In genomic region chr2:181594322-181594721, GRCh38 we compare ENCODE assay signal across 24 cellular contexts.
DNase-seq lines count a peak whose midpoint lies in the region; ATAC-seq, FAIRE-seq and TF ChIP-seq lines count a peak whose summit lies in the region.
"Had no signal": no experiment of that assay in that cellular context is flagged by ENCODE, and none has a peak within 500 bp of the region (broad histone marks: within the 10 kb centered on the region; RNA-seq: fewer than 3 reads in every experiment).

No MANE protein-coding gene starts in this region.

- H3K79me2 ChIP-seq in GM12878 (ENCODE audit: control insufficient read depth, insufficient read depth, low read length) = no peaks in the 10 kb centered on the region

- peaks cover 7% of the 10 kb centered on the region for H3K27me3 Mint-ChIP-seq in activated CD8-positive, alpha-beta T cell treated with anti-CD3 and anti-CD28 coated beads, Interleukin-2, amount 10 ng/mL, durations not matched to agents 7 days and 5 days (ENCODE audit: low read depth)

- H3K4me2 ChIP-seq in GM12878 (ENCODE audit: control insufficient read depth, insufficient read depth) = no peak overlapping the region
- H3K4me2 ChIP-seq: smooth muscle cell had no signal

- SMC1A ChIA-PET in GM12878 (lab: Charles Lee; ENCODE audit: uncharacterized antibody, unreplicated experiment) = interaction anchor here (0.7 to 4.6 kb wide), 7 partner anchors 9 to 292 kb away, joined by 3 to 20 read pairs (median 3); no protein-coding TSS in a partner anchor

- ATAC-seq in GM18873 (IDR thresholded peaks at IDR 0.05; ENCODE audit: low FRiP score, unreplicated experiment) (peak; percentile 59), GM21619 (IDR thresholded peaks at IDR 0.05; ENCODE audit: unreplicated experiment) (peak; percentile 48), HG02798 (IDR thresholded peaks at IDR 0.05; ENCODE audit: poor library complexity, unreplicated experiment) (peak; percentile 74), GM12878 (peak; percentile 81), GM21360 (IDR thresholded peaks at IDR 0.05; ENCODE audit: unreplicated experiment) (no peak)
- ATAC-seq in activated CD8-positive, alpha-beta T cell treated with anti-CD3 and anti-CD28 coated beads, Interleukin-2, amount 10 ng/mL, durations not matched to agents 7 days and 5 days = no peak
- ATAC-seq: activated naive CD4-positive, alpha-beta T cell treated with anti-CD3 and anti-CD28 coated beads, Interleukin-2, amount 50 U/mL, for 72 hours; activated T-helper 17 cell treated with anti-CD3 and anti-CD28 coated beads, Interleukin-2, amount 50 U/mL, for 72 hours; lower lobe of right lung; natural killer cell treated with Interleukin-12 subunit alpha and Interleukin-12 subunit beta and Interleukin-15 and Interleukin-18, amount 100 ng/mL, for 72 hours had no signal

- H3K27me3 ChIP-seq in GM12878 (replicated peaks in 1 of 2; ENCODE audit: control insufficient read depth in 2 of 2, insufficient read depth in 2 of 2, low read length in 1 of 2) = no peaks in the 10 kb centered on the region
- H3K27me3 ChIP-seq: ascending aorta, Peyer's patch, upper lobe of left lung had no signal

- POLR2A ChIA-PET in GM12878 (lab: Charles Lee) = interaction anchor here (0.5 kb wide), 1 partner anchor 290 kb away, joined by 3 read pairs; no protein-coding TSS in a partner anchor
- POLR2A ChIA-PET in activated CD8-positive, alpha-beta T cell treated with anti-CD3 and anti-CD28 coated beads, Interleukin-2, amount 10 ng/mL, durations not matched to agents 7 days and 5 days (lab: Charles Lee) = no interaction called here

- no peak; a peak in 1 of 4 replicates for TF ChIP-seq EP300 in GM12878 (IDR thresholded peaks at IDR 0.05; ENCODE audit: borderline replicate concordance in 1 of 2, control insufficient read depth in 1 of 2, low read depth in 2 of 2, low read length in 2 of 2)

- H3K27ac ChIP-seq in GM12878 (ENCODE audit: control insufficient read depth, insufficient read depth) = no peak overlapping the region
- H3K27ac ChIP-seq: ascending aorta, lower lobe of right lung, Peyer's patch, upper lobe of left lung had no signal

- intact Hi-C loops in GM12878 (cut with micrococcal nuclease; ENCODE audit: unreplicated experiment) = no loop called here

- H3K36me3 Mint-ChIP-seq in activated CD8-positive, alpha-beta T cell treated with anti-CD3 and anti-CD28 coated beads, Interleukin-2, amount 10 ng/mL, durations not matched to agents 7 days and 5 days (ENCODE audit: low read depth) = no peaks in the 10 kb centered on the region
- H3K36me3 Mint-ChIP-seq: activated naive CD4-positive, alpha-beta T cell treated with anti-CD3 and anti-CD28 coated beads, Interleukin-2, amount 50 U/mL, for 72 hours; natural killer cell treated with Interleukin-12 subunit alpha and Interleukin-12 subunit beta and Interleukin-15 and Interleukin-18, amount 100 ng/mL, for 72 hours had no signal

- CTCF ChIA-PET in GM12878 (lab: Yijun Ruan, JAX) = interaction anchor here (1.0 to 13.6 kb wide), 2 partner anchors 9 to 21 kb away, joined by 6 to 115 read pairs; no protein-coding TSS in a partner anchor
- CTCF ChIA-PET in activated CD8-positive, alpha-beta T cell treated with anti-CD3 and anti-CD28 coated beads, Interleukin-2, amount 10 ng/mL, durations not matched to agents 7 days and 5 days (lab: Charles Lee) = no interaction called here

- FAIRE-seq in GM12878 (lab: Jason Lieb, UNC) = no peak

- no peak overlapping the region for H3K9ac ChIP-seq in GM12878 (ENCODE audit: control insufficient read depth, insufficient read depth, low read length)

- no peak overlapping the region for H3K4me3 ChIP-seq in GM12878
- H3K4me3 ChIP-seq: ascending aorta, lower lobe of right lung, Peyer's patch, smooth muscle cell, upper lobe of left lung had no signal

- H4K20me1 ChIP-seq in GM12878 (ENCODE audit: control insufficient read depth, insufficient read depth) = no peaks in the 10 kb centered on the region

- DNase-seq in GM12878 (ENCODE audit: low read depth, low spot score) (no peak), NCI-H2107 (lab: John Stamatoyannopoulos, UW) (no peak), NCI-H2227 treated with DMSO at 0.1 percent for 48 hours (lab: John Stamatoyannopoulos, UW) (no peak)
- DNase-seq in activated CD8-positive, alpha-beta T cell treated with anti-CD3 and anti-CD28 coated beads, Interleukin-2, amount 10 ng/mL, durations not matched to agents 7 days and 5 days = no peak
- DNase-seq: activated CD4-positive, alpha-beta T cell treated with anti-CD3 and anti-CD28 coated beads, Interleukin-2, amount 50 U/mL, for 48 hours; activated CD8-positive, alpha-beta memory T cell treated with anti-CD3 and anti-CD28 coated beads, Interleukin-2, amount 50 U/mL, for 48 hours; caudate nucleus; CD4-positive, alpha-beta T cell; EL; HCEC 1CT; lower lobe of right lung; Peyer's patch; retina; stimulated activated CD4-positive, alpha-beta T cell treated with anti-CD3 and anti-CD28 coated beads, Interleukin-2, amount 100 ng/mL, for 24 hours; upper lobe of left lung had no signal

- no peak for TF ChIP-seq RAD21 in GM12878 (IDR thresholded peaks at IDR 0.05; ENCODE audit: insufficient read depth, low read depth, low read length)

- RAD21 ChIA-PET in GM12878 (lab: Charles Lee; ENCODE audit: unreplicated experiment) = interaction anchor here (0.6 to 2.0 kb wide), 5 partner anchors 9 to 691 kb away, joined by 3 to 8 read pairs (median 4); no protein-coding TSS in a partner anchor

- no peak overlapping the region for H3K4me3 Mint-ChIP-seq in activated CD8-positive, alpha-beta T cell treated with anti-CD3 and anti-CD28 coated beads, Interleukin-2, amount 10 ng/mL, durations not matched to agents 7 days and 5 days
- H3K4me3 Mint-ChIP-seq: activated T-helper 17 cell treated with anti-CD3 and anti-CD28 coated beads, Interleukin-2, amount 50 U/mL, for 72 hours; CD4-positive, alpha-beta T cell; natural killer cell treated with Interleukin-12 subunit alpha and Interleukin-12 subunit beta and Interleukin-15 and Interleukin-18, amount 100 ng/mL, for 72 hours had no signal

- WGBS in GM12878 (ENCODE audit: insufficient coverage, insufficient replicate concordance, low lambda C conversion rate, missing lambda C conversion rate) = 21% methylated on average over 2 of the region's 2 CpGs

- no peaks in the 10 kb centered on the region for H3K36me3 ChIP-seq in GM12878 (ENCODE audit: control insufficient read depth in 2 of 2, insufficient read depth in 2 of 2, low read length in 1 of 2)
- H3K36me3 ChIP-seq: ascending aorta, lower lobe of right lung, Peyer's patch, upper lobe of left lung had no signal

- in situ Hi-C loops in GM12878 (cut with MboI) = no loop called here

- H3K27ac Mint-ChIP-seq in activated CD8-positive, alpha-beta T cell treated with anti-CD3 and anti-CD28 coated beads, Interleukin-2, amount 10 ng/mL, durations not matched to agents 7 days and 5 days = no peak overlapping the region
- H3K27ac Mint-ChIP-seq: activated naive CD4-positive, alpha-beta T cell treated with anti-CD3 and anti-CD28 coated beads, Interleukin-2, amount 50 U/mL, for 72 hours; activated T-helper 17 cell treated with anti-CD3 and anti-CD28 coated beads, Interleukin-2, amount 50 U/mL, for 72 hours; CD4-positive, alpha-beta T cell; natural killer cell treated with Interleukin-12 subunit alpha and Interleukin-12 subunit beta and Interleukin-15 and Interleukin-18, amount 100 ng/mL, for 72 hours had no signal

- no TSS peak for BruUV-seq in GM12878 (replicated peaks; lab: Mats Ljungman, UMichigan)

- H3K9me3 Mint-ChIP-seq in activated CD8-positive, alpha-beta T cell treated with anti-CD3 and anti-CD28 coated beads, Interleukin-2, amount 10 ng/mL, durations not matched to agents 7 days and 5 days (ENCODE audit: insufficient read depth) = no peaks in the 10 kb centered on the region
- H3K9me3 Mint-ChIP-seq: activated naive CD4-positive, alpha-beta T cell treated with anti-CD3 and anti-CD28 coated beads, Interleukin-2, amount 50 U/mL, for 72 hours; activated T-helper 17 cell treated with anti-CD3 and anti-CD28 coated beads, Interleukin-2, amount 50 U/mL, for 72 hours; CD4-positive, alpha-beta T cell; natural killer cell treated with Interleukin-12 subunit alpha and Interleukin-12 subunit beta and Interleukin-15 and Interleukin-18, amount 100 ng/mL, for 72 hours had no signal

- no peaks in the 10 kb centered on the region for H3K4me1 Mint-ChIP-seq in activated CD8-positive, alpha-beta T cell treated with anti-CD3 and anti-CD28 coated beads, Interleukin-2, amount 10 ng/mL, durations not matched to agents 7 days and 5 days (ENCODE audit: low read depth)
- H3K4me1 Mint-ChIP-seq: activated T-helper 17 cell treated with anti-CD3 and anti-CD28 coated beads, Interleukin-2, amount 50 U/mL, for 72 hours had no signal

- no peaks in the 10 kb centered on the region for H3K9me3 ChIP-seq in GM12878 (replicated peaks; ENCODE audit: control insufficient read depth, insufficient read depth, low read length)
- H3K9me3 ChIP-seq: ascending aorta, lower lobe of right lung, Peyer's patch, upper lobe of left lung had no signal

- H3K4me1 ChIP-seq in GM12878 (ENCODE audit: control insufficient read depth, insufficient read depth, low read length) = no peaks in the 10 kb centered on the region
- H3K4me1 ChIP-seq: ascending aorta, lower lobe of right lung, Peyer's patch, upper lobe of left lung had no signal

- no peak for TF ChIP-seq POLR2A in GM12878 (IDR thresholded peaks at IDR 0.05; ENCODE audit: low read depth, low read length)

- TF ChIP-seq CTCF in GM12878 (IDR thresholded peaks at IDR 0.05 in 2 of 3, conservative IDR thresholded peaks at IDR 0.05 in 1 of 3; ENCODE audit: control insufficient read depth in 2 of 3, extremely low read depth in 1 of 3, insufficient read depth in 1 of 3, low read depth in 3 of 3, low read length in 3 of 3) = no peak

- no peak overlapping the region for H2AFZ ChIP-seq in GM12878 (ENCODE audit: control insufficient read depth, low read depth, low read length)

TF ChIP-seq in GM12878, 131 proteins besides CTCF, POLR2A, EP300 and RAD21 (continues in another document):
- TF ChIP-seq BMI1 (IDR thresholded peaks at IDR 0.05; ENCODE audit: borderline replicate concordance) (0 out of 2 replicates have a peak, but pooled peaks have one; percentile 56), IKZF2 (IDR thresholded peaks at IDR 0.05) (peak; percentile 56 to 62; a peak in 2 of 4 replicates), ZNF207 (IDR thresholded peaks at IDR 0.05; ENCODE audit: borderline replicate concordance) (no peak), HCFC1 (IDR thresholded peaks at IDR 0.05; ENCODE audit: low read length) (no peak), MTA2 (IDR thresholded peaks at IDR 0.05; ENCODE audit: low read depth) (peak; percentile 79; the same call in 1 of the 2 replicates), IKZF1 (conservative IDR thresholded peaks at IDR 0.05) (peak; percentile 58)

Comparison
In these comparisons a context has a peak if more than half of its experiments do, and no peak if none do; other contexts are left out.
1. ATAC-seq: peak in GM18873 (single experiment), GM21619 (single experiment), HG02798 (single experiment) and GM12878 (single experiment); none in activated CD8-positive, alpha-beta T cell treated with anti-CD3 and anti-CD28 coated beads, Interleukin-2, amount 10 ng/mL, durations not matched to agents 7 days and 5 days (single experiment) and GM21360 (single experiment).